In the genomic region with DNA sequence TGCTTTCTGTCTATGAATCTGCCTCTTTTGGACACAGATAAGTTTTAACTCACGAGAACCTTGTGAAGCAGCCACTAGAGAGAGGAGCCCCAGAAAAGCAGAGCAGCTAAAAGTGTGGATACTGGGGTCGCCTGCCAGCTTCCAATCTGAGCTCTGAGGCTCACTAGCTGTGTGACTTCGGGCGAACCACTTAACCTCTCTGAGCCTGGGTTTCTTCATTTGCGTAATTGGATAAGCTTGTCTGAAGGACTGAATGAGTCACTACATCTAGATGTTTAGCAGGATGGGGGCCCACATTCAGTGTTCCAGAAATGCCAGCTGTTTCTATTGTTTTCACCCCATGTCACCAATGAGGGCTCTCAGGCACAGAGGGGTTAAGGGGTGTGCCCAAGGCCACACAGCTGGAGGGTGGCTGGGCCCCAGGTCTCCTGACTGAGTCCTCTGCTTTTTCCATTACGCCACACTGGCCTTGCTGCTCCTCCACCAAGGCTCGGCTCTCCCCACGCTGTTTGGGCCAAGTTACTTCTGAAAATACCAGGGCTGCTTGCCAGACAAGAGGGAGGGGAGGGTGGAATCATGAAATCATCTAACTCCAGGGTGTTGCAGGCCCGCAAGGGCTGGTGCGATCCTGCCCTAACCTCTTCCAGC, we compare ENCODE assay signal across 9 cellular contexts. TPM values are rescaled to one million over a fixed set of nuclear protein-coding genes. Genes with fewer than 3 reads are reported as not detected.
DNase-seq lines count a peak whose midpoint lies in the region; TF ChIP-seq lines count a peak whose summit lies in the region.
"Had no signal": no experiment of that assay in that cellular context is flagged by ENCODE, and none has a peak within 500 bp of the region (broad histone marks: within the 10 kb centered on the region; RNA-seq: fewer than 3 reads in every experiment).

No MANE protein-coding gene starts in this region.

- no peak overlapping the region for H3K4me3 ChIP-seq in SJSA1
- H3K4me3 ChIP-seq in osteoblast (ENCODE audit: insufficient read depth, low read length): peak overlapping the region; percentile 14
- H3K4me3 ChIP-seq in HAP-1: no peak overlapping the region

- H3K4me2 ChIP-seq in osteoblast (ENCODE audit: insufficient read depth, low read length): peak overlapping the region; percentile 41

- H3K27ac ChIP-seq in SJSA1 (no peak overlapping the region), osteoblast (ENCODE audit: low read depth, low read length) (peak overlapping the region; percentile 87)

- H3K36me3 ChIP-seq in SJSA1 (peaks cover 75% of the 10 kb centered on the region), osteoblast (ENCODE audit: insufficient read depth, low read length) (peaks cover 32% of the 10 kb centered on the region), HAP-1 (replicated peaks) (peaks cover 34% of the 10 kb centered on the region)

- H3K27me3 ChIP-seq in SJSA1 (replicated peaks): no peaks in the 10 kb centered on the region
- H3K27me3 ChIP-seq in osteoblast (ENCODE audit: insufficient read depth, low read length): no peaks in the 10 kb centered on the region
- no peaks in the 10 kb centered on the region for H3K27me3 ChIP-seq in HAP-1 (ENCODE audit: low read depth)

- H2AFZ ChIP-seq in osteoblast (ENCODE audit: low read length): peak overlapping the region; percentile 8

- H3K4me1 ChIP-seq in SJSA1 (replicated peaks) (peaks cover 25% of the 10 kb centered on the region), osteoblast (ENCODE audit: insufficient read depth, low read length) (peaks cover 59% of the 10 kb centered on the region), HAP-1 (no peaks in the 10 kb centered on the region)

- DNase-seq in AG20443 (ENCODE audit: low spot score): peak; percentile 92
- DNase-seq in SJSA1 (ENCODE audit: low read depth in 1 of 2, low spot score in 2 of 2): peak; percentile 44 to 61
- peak; percentile 99 for DNase-seq in fibroblast of the conjunctiva (ENCODE audit: low read depth)
- DNase-seq in osteoblast (ENCODE audit: insufficient read length, low spot score, missing footprints): peak; percentile 94
- no peak for DNase-seq in NCI-H146 treated with DMSO at 0.1 percent for 48 hours (lab: John Stamatoyannopoulos, UW; ENCODE audit: unreplicated experiment)
- no peak for DNase-seq in NCI-H187 (lab: John Stamatoyannopoulos, UW)
- no peak for DNase-seq in HAP-1 (ENCODE audit: low spot score in 2 of 2)
- DNase-seq in NCI-H774 (lab: John Stamatoyannopoulos, UW): no peak
- DNase-seq: activated T-cell treated with anti-CD3 and anti-CD28 coated beads for 4 hours had no signal

- in situ Hi-C loops in HAP-1 (cut with MboI; ENCODE audit: low sequenced_read_pairs): no loop called here

- peaks cover 42% of the 10 kb centered on the region for H3K79me2 ChIP-seq in osteoblast (ENCODE audit: insufficient read depth, low read length)

- no peaks in the 10 kb centered on the region for H3K9me3 ChIP-seq in SJSA1 (replicated peaks)
- H3K9me3 ChIP-seq in osteoblast (ENCODE audit: low read depth, low read length): no peaks in the 10 kb centered on the region
- H3K9me3 ChIP-seq in HAP-1: no peaks in the 10 kb centered on the region

- H4K20me1 ChIP-seq in osteoblast (ENCODE audit: insufficient read depth, low read length): no peaks in the 10 kb centered on the region

- TF ChIP-seq CTCF in osteoblast (IDR thresholded peaks at IDR 0.05; ENCODE audit: extremely low read depth, low read depth, low read length): no peak

RNA-seq across cellular contexts. Expression of gene SH3PXD2B, which starts 36.2 kb away (rescaled TPM):
- 23.2 and 32.3 TPM in 2 replicates for total RNA-seq in SJSA1 (2014; rRNA removed; shearing (Covaris generic))
- 58.3 and 59.2 TPM in 2 replicates for total RNA-seq in osteoblast

Comparison
In these comparisons a context has a peak if more than half of its experiments do, and no peak if none do; other contexts are left out.
1. DNase-seq: peak in AG20443 (single experiment), SJSA1 (2 of 2), fibroblast of the conjunctiva (single experiment) and osteoblast (single experiment); none in NCI-H146 treated with DMSO at 0.1 percent for 48 hours (single experiment), NCI-H187 (0 of 2), HAP-1 (0 of 2) and NCI-H774 (single experiment).